In the genomic region with DNA sequence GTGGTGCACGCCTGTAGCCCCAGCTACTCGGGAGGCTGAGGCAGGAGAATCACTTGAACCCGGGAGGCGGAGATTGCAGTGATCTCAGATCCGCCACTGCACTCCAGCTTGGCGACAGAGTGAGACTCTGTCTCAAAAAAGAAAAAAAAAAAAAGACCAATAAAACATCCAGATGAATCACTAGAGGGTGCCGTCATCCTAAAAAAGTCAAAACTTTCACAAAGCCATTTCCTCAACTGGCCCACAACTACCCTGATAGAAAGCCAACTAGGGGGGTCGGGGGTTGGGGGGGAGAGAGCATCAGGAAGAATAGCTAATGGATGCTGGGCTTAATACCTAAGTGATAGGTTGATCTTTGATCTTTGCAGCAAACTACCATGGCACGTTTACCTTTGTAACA, we compare ENCODE assay signal across 5 cellular contexts. TPM values are rescaled to one million over a fixed set of nuclear protein-coding genes. Genes with fewer than 3 reads are reported as not detected.
DNase-seq lines count a peak whose midpoint lies in the region; ATAC-seq and TF ChIP-seq lines count a peak whose summit lies in the region.
"Not testable (repeated sequence)": the region's sequence is repeated elsewhere in the genome, so short reads cannot be mapped to it uniquely, and the experiment has no call there.

No MANE protein-coding gene starts in this region.

- not testable (repeated sequence) for TF ChIP-seq CTCF in activated CD8-positive, alpha-beta T cell treated with anti-CD3 and anti-CD28 coated beads for 36 hours (IDR thresholded peaks at IDR 0.05); brain (conservative IDR thresholded peaks at IDR 0.05); natural killer cell (IDR thresholded peaks at IDR 0.05)

- DNase-seq in H7, result peak; percentile 45
- peak; percentile 59 for DNase-seq in MV-4-11 (lab: John Stamatoyannopoulos, UW)
- DNase-seq in activated CD8-positive, alpha-beta T cell treated with anti-CD3 and anti-CD28 coated beads for 36 hours; natural killer cell: not testable (repeated sequence)

- H3K4me3 Mint-ChIP-seq in activated CD8-positive, alpha-beta T cell treated with anti-CD3 and anti-CD28 coated beads for 36 hours, result peak overlapping the region; percentile 38
- H3K4me3 Mint-ChIP-seq in brain (peak overlapping the region in 4 of 5 experiments; percentile 58 to 72 (median 62)), natural killer cell (peak overlapping the region; percentile 6)

- CTCF ChIA-PET in activated CD8-positive, alpha-beta T cell treated with anti-CD3 and anti-CD28 coated beads for 36 hours (lab: Charles Lee), result interaction anchor here (1.1 kb wide), 1 partner anchor 10 kb away, joined by 3 read pairs; no protein-coding TSS in a partner anchor

- H3K27me3 Mint-ChIP-seq in activated CD8-positive, alpha-beta T cell treated with anti-CD3 and anti-CD28 coated beads for 36 hours; brain; natural killer cell (ENCODE audit: low read depth in 2 of 2): not testable (repeated sequence)

- intact Hi-C loops in activated CD8-positive, alpha-beta T cell treated with anti-CD3 and anti-CD28 coated beads for 36 hours (cut with micrococcal nuclease); natural killer cell (cut with micrococcal nuclease): not testable (repeated sequence)

- POLR2A ChIA-PET in activated CD8-positive, alpha-beta T cell treated with anti-CD3 and anti-CD28 coated beads for 36 hours (lab: Charles Lee), result interaction anchor here (0.7 to 1.3 kb wide), 2 partner anchors 10 to 106 kb away, joined by 3 to 5 read pairs; partner anchors contain the start of gene CD320

- not testable (repeated sequence) for H3K27ac Mint-ChIP-seq in activated CD8-positive, alpha-beta T cell treated with anti-CD3 and anti-CD28 coated beads for 36 hours; brain; natural killer cell

- H3K9me3 Mint-ChIP-seq in activated CD8-positive, alpha-beta T cell treated with anti-CD3 and anti-CD28 coated beads for 36 hours; brain; natural killer cell: not testable (repeated sequence)

- peaks cover 46% of the 10 kb centered on the region for H3K36me3 Mint-ChIP-seq in activated CD8-positive, alpha-beta T cell treated with anti-CD3 and anti-CD28 coated beads for 36 hours (ENCODE audit: low read depth)
- H3K36me3 Mint-ChIP-seq in brain, result peaks cover 32% of the 10 kb centered on the region
- not testable (repeated sequence) for H3K36me3 Mint-ChIP-seq in natural killer cell

- peaks cover 26% of the 10 kb centered on the region for H3K4me1 Mint-ChIP-seq in activated CD8-positive, alpha-beta T cell treated with anti-CD3 and anti-CD28 coated beads for 36 hours (ENCODE audit: low read depth)
- H3K4me1 Mint-ChIP-seq in brain, result peaks cover 32% of the 10 kb centered on the region
- H3K4me1 Mint-ChIP-seq in natural killer cell, result peaks cover 24 to 33% of the 10 kb centered on the region in 2 donors

- ATAC-seq in activated CD8-positive, alpha-beta T cell treated with anti-CD3 and anti-CD28 coated beads for 36 hours; natural killer cell: not testable (repeated sequence)

- H3K36me3 ChIP-seq in H7 (replicated peaks; ENCODE audit: control insufficient read depth, insufficient read depth, low read length), result peaks cover 27% of the 10 kb centered on the region

- H3K4me3 ChIP-seq in H7 (ENCODE audit: insufficient read depth, low read depth, low read length), result not testable (repeated sequence)

- not testable (repeated sequence) for H3K27me3 ChIP-seq in H7 (ENCODE audit: control insufficient read depth, insufficient read depth, low read length)

RNA-seq across cellular contexts. Expression of gene NDUFA7, which starts 2.3 kb away (rescaled TPM):
- 103 and 117 TPM in 2 replicates for total RNA-seq in H7 (2014; rRNA removed; shearing (Covaris generic))
- 10 to 100 TPM; 72.2 to 84.3 TPM for total RNA-seq in activated CD8-positive, alpha-beta T cell treated with anti-CD3 and anti-CD28 coated beads for 36 hours
- 370 TPM for polyA plus RNA-seq in brain (ENCODE audit: insufficient read depth, low read depth, low replicate concordance)
- total RNA-seq in natural killer cell, result 10 to 100 TPM; 19.3 to 28.5 (median 28.4) TPM

RNA-seq across cellular contexts. Expression of gene RPS28, which starts 2.5 kb away (rescaled TPM):
- total RNA-seq in H7 (2014; rRNA removed; shearing (Covaris generic)), result 512 and 545 TPM in 2 replicates
- 1,000 to 10,000 TPM; 2,450 to 2,492 TPM for total RNA-seq in activated CD8-positive, alpha-beta T cell treated with anti-CD3 and anti-CD28 coated beads for 36 hours
- polyA plus RNA-seq in brain (ENCODE audit: insufficient read depth, low read depth, low replicate concordance), result 2,519 TPM
- total RNA-seq in natural killer cell, result 1,000 to 10,000 TPM; 1,133 to 1,486 (median 1,403) TPM

RNA-seq across cellular contexts. Expression of gene CD320, which starts 10.7 kb away (rescaled TPM):
- total RNA-seq in H7 (2014; rRNA removed; shearing (Covaris generic)), result 127 and 159 TPM in 2 replicates
- total RNA-seq in activated CD8-positive, alpha-beta T cell treated with anti-CD3 and anti-CD28 coated beads for 36 hours, result 10 to 100 TPM; 59.0 to 62.2 TPM
- polyA plus RNA-seq in brain (ENCODE audit: insufficient read depth, low read depth, low replicate concordance), result 131 TPM
- total RNA-seq in natural killer cell, result 10 to 100 TPM; 17.0 to 47.1 (median 38.7) TPM

RNA-seq across cellular contexts. Expression of gene KANK3, which starts 24.2 kb away (rescaled TPM):
- 1.2 and 7.3 TPM in 2 replicates for total RNA-seq in H7 (2014; rRNA removed; shearing (Covaris generic))
- 1 to 10 TPM; 3.6 TPM for total RNA-seq in activated CD8-positive, alpha-beta T cell treated with anti-CD3 and anti-CD28 coated beads for 36 hours
- 3.2 TPM for polyA plus RNA-seq in brain (ENCODE audit: insufficient read depth, low read depth, low replicate concordance)
- 10 to 100 TPM in 1 of 3 donors, 1 to 10 TPM in 2; 5.7 to 16.9 (median 8.4) TPM for total RNA-seq in natural killer cell

RNA-seq across cellular contexts. Expression of gene ANGPTL4, which starts 45.1 kb away (rescaled TPM):
- 13.2 and 17.1 TPM in 2 replicates for total RNA-seq in H7 (2014; rRNA removed; shearing (Covaris generic))
- total RNA-seq in activated CD8-positive, alpha-beta T cell treated with anti-CD3 and anti-CD28 coated beads for 36 hours, result 10 to 100 TPM; 26.8 to 27.8 TPM
- 23.4 TPM for polyA plus RNA-seq in brain (ENCODE audit: insufficient read depth, low read depth, low replicate concordance)
- total RNA-seq in natural killer cell, result not detected

Comparison
In these comparisons a context has a peak if more than half of its experiments do, and no peak if none do; other contexts are left out.
1. H3K4me3 Mint-ChIP-seq: peak in every context shown above with its lines; median percentile 62 in brain; 38 in activated CD8-positive, alpha-beta T cell treated with anti-CD3 and anti-CD28 coated beads for 36 hours; 6 in natural killer cell.